In genomic region chr6:24720604-24721460, GRCh38 we compare ENCODE assay signal across 8 cellular contexts. TPM values are rescaled to one million over a fixed set of nuclear protein-coding genes. Genes with fewer than 3 reads are reported as not detected.
A peak's percentile ranks its signal among the peaks of the same experiment; 100 is the strongest.
DNase-seq lines count a peak whose midpoint lies in the region; ATAC-seq and TF ChIP-seq lines count a peak whose summit lies in the region.

No MANE protein-coding gene starts in this region.

- intact Hi-C loops in Right ventricle myocardium inferior (cut with DNase I): loop anchor here (2.0 kb wide), 2 partner anchors 54 kb away; partner anchors contain the start of genes ACOT13, GMNN and TDP2

- H3K36me3 ChIP-seq in SU-DHL-6 (ENCODE audit: low read length): peaks cover 32% of the 10 kb centered on the region
- peaks cover 2% of the 10 kb centered on the region for H3K36me3 ChIP-seq in thymus (ENCODE audit: control insufficient read depth, insufficient read depth)

- H3K27ac Mint-ChIP-seq in activated naive CD8-positive, alpha-beta T cell treated with anti-CD3 and anti-CD28 coated beads, Interleukin-2, amount 50 U/mL, for 24 hours: peak overlapping the region; percentile 99
- peak overlapping the region; percentile 99 for H3K27ac Mint-ChIP-seq in osteocyte (ENCODE audit: unreplicated experiment)

- H3K9me3 ChIP-seq in SU-DHL-6 (ENCODE audit: insufficient read depth, low read length) (no peaks in the 10 kb centered on the region), thymus (ENCODE audit: control insufficient read depth) (no peaks in the 10 kb centered on the region)

- DNase-seq in NCI-H1417 (lab: John Stamatoyannopoulos, UW): peak; percentile 99 to 100 (median 99)
- DNase-seq in activated naive CD8-positive, alpha-beta T cell treated with anti-CD3 and anti-CD28 coated beads, Interleukin-2, amount 50 U/mL, for 24 hours: peak; percentile 100
- DNase-seq in Right ventricle myocardium inferior (ENCODE audit: missing footprints): peak; percentile 100
- DNase-seq in osteocyte (ENCODE audit: extremely low spot score, unreplicated experiment): peak; percentile 100

- no peaks in the 10 kb centered on the region for H3K9me3 Mint-ChIP-seq in activated naive CD8-positive, alpha-beta T cell treated with anti-CD3 and anti-CD28 coated beads, Interleukin-2, amount 50 U/mL, for 24 hours
- no peaks in the 10 kb centered on the region for H3K9me3 Mint-ChIP-seq in osteocyte (ENCODE audit: unreplicated experiment)

- H3K27me3 ChIP-seq in SU-DHL-6 (ENCODE audit: low read length) (no peaks in the 10 kb centered on the region), thymus (ENCODE audit: control insufficient read depth, insufficient read depth) (no peaks in the 10 kb centered on the region)

- H3K4me2 ChIP-seq in SU-DHL-6 (ENCODE audit: low read depth, low read length, poor library complexity, severe bottlenecking): peak overlapping the region; percentile 95

- peak overlapping the region; percentile 68 for H2AFZ ChIP-seq in SU-DHL-6 (ENCODE audit: low read depth, low read length, severe bottlenecking)

- H3F3A ChIP-seq in SU-DHL-6 (ENCODE audit: insufficient read depth): peaks cover 27% of the 10 kb centered on the region

- peaks cover 46% of the 10 kb centered on the region for H3K79me2 ChIP-seq in SU-DHL-6 (ENCODE audit: insufficient read depth, low read length)

- H3K36me3 Mint-ChIP-seq in activated naive CD8-positive, alpha-beta T cell treated with anti-CD3 and anti-CD28 coated beads, Interleukin-2, amount 50 U/mL, for 24 hours (ENCODE audit: low read depth): peaks cover 39% of the 10 kb centered on the region
- H3K36me3 Mint-ChIP-seq in osteocyte (ENCODE audit: unreplicated experiment): peaks cover 13% of the 10 kb centered on the region

- H3K4me3 ChIP-seq in GM12875 (ENCODE audit: low read depth, low read length) (peak overlapping the region; percentile 93), SU-DHL-6 (ENCODE audit: insufficient read depth, low read length, poor library complexity, severe bottlenecking) (peak overlapping the region; percentile 92), thymus (ENCODE audit: low read length) (peak overlapping the region; percentile 97)

- peak overlapping the region; percentile 97 for H3K4me3 Mint-ChIP-seq in activated naive CD8-positive, alpha-beta T cell treated with anti-CD3 and anti-CD28 coated beads, Interleukin-2, amount 50 U/mL, for 24 hours
- H3K4me3 Mint-ChIP-seq in osteocyte (ENCODE audit: unreplicated experiment): peak overlapping the region; percentile 92

- TF ChIP-seq CTCF in GM12875 (IDR thresholded peaks at IDR 0.05; ENCODE audit: borderline replicate concordance, insufficient read depth, low read depth, low read length) (no peak), SU-DHL-6 (IDR thresholded peaks at IDR 0.05; ENCODE audit: insufficient read depth, low read length, poor library complexity, severe bottlenecking) (no peak), osteocyte (IDR thresholded peaks at IDR 0.05) (no peak)

- WGBS in thymus: under 1% methylated on average over 60 of the region's 60 CpGs

- H3K4me1 ChIP-seq in thymus (ENCODE audit: control insufficient read depth, insufficient read depth, low read length): peaks cover 9% of the 10 kb centered on the region

- H4K20me1 ChIP-seq in SU-DHL-6 (ENCODE audit: low read depth, low read length): peaks cover 32% of the 10 kb centered on the region

- ATAC-seq in HG02763 (IDR thresholded peaks at IDR 0.05; ENCODE audit: unreplicated experiment) (peak; percentile 87), Right ventricle myocardium inferior (peak; percentile 96)
- ATAC-seq in activated naive CD8-positive, alpha-beta T cell treated with anti-CD3 and anti-CD28 coated beads, Interleukin-2, amount 50 U/mL, for 24 hours: peak; percentile 95

- H3K27me3 Mint-ChIP-seq in activated naive CD8-positive, alpha-beta T cell treated with anti-CD3 and anti-CD28 coated beads, Interleukin-2, amount 50 U/mL, for 24 hours: no peaks in the 10 kb centered on the region
- no peaks in the 10 kb centered on the region for H3K27me3 Mint-ChIP-seq in osteocyte (ENCODE audit: unreplicated experiment)

- peaks cover 47% of the 10 kb centered on the region for H3K4me1 Mint-ChIP-seq in activated naive CD8-positive, alpha-beta T cell treated with anti-CD3 and anti-CD28 coated beads, Interleukin-2, amount 50 U/mL, for 24 hours
- peaks cover 38% of the 10 kb centered on the region for H3K4me1 Mint-ChIP-seq in osteocyte (ENCODE audit: unreplicated experiment)

- peak overlapping the region; percentile 93 for H3K9ac ChIP-seq in SU-DHL-6 (ENCODE audit: low read length)

- H3K27ac ChIP-seq in SU-DHL-6 (ENCODE audit: low read depth, low read length) (peak overlapping the region; percentile 90), thymus (ENCODE audit: low read depth) (peak overlapping the region; percentile 100)

- H3K9me2 ChIP-seq in SU-DHL-6 (replicated peaks; ENCODE audit: insufficient read depth, low read length): no peaks in the 10 kb centered on the region

RNA-seq across cellular contexts. Expression of gene C6orf62, which starts 1.9 kb away (rescaled TPM):
- 43.2 TPM for total RNA-seq in Right ventricle myocardium inferior
- 79.6 and 79.7 TPM in 2 replicates for total RNA-seq in osteocyte
- polyA plus RNA-seq in thymus: 178 TPM

RNA-seq across cellular contexts. Expression of gene GMNN, which starts 53.9 kb away (rescaled TPM):
- total RNA-seq in Right ventricle myocardium inferior (8.1 TPM), osteocyte (25.3 and 26.4 TPM in 2 replicates)
- 21.6 TPM for polyA plus RNA-seq in thymus

RNA-seq across cellular contexts. Expression of gene ACOT13, which starts 54.0 kb away (rescaled TPM):
- total RNA-seq in Right ventricle myocardium inferior (75.8 TPM), osteocyte (23.9 and 26.9 TPM in 2 replicates)
- polyA plus RNA-seq in thymus: 29.4 TPM

RNA-seq across cellular contexts. Expression of gene TDP2, which starts 54.1 kb away (rescaled TPM):
- 21.7 TPM for total RNA-seq in Right ventricle myocardium inferior
- 31.5 and 31.8 TPM in 2 replicates for total RNA-seq in osteocyte
- polyA plus RNA-seq in thymus: 69.9 TPM

Comparison
In these comparisons a context has a peak if more than half of its experiments do, and no peak if none do; other contexts are left out.
1. Peak in every context shown above with its lines: DNase-seq, ATAC-seq, H3K4me3 ChIP-seq and H3K27ac ChIP-seq.